In the genomic region with DNA sequence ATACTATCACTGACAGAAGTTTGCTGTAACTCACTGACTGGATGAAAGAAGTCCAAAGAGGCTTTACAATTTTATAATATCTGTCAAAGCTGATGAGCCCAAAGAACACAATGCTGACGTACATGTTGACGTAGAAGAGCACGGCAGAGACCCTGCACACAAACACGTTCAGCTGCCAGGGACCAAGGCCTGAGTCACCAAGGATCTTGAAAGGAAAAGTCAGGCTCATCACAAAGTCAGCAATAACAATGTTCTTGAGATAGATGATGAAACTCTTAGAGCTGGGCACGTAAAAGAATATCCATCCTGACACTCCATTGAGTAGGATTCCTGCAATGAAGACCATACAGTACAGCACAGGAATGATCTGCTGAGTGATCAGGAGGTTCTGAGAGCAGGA, we compare ENCODE assay signal across 24 cellular contexts. TPM values are rescaled to one million over a fixed set of nuclear protein-coding genes. Genes with fewer than 3 reads are reported as not detected.
"Had no signal": no experiment of that assay in that cellular context is flagged by ENCODE, and none has a peak within 500 bp of the region (broad histone marks: within the 10 kb centered on the region; RNA-seq: fewer than 3 reads in every experiment).

No MANE protein-coding gene starts in this region.

- H3K27me3 ChIP-seq: brain microvascular endothelial cell, colonic mucosa, foreskin keratinocyte, hepatocyte, tibial artery had no signal

- H3K4me3 Mint-ChIP-seq: activated CD4-positive, alpha-beta memory T cell treated with anti-CD3 and anti-CD28 coated beads, Interleukin-2, amount 10 ng/mL, durations not matched to agents 7 days and 5 days; activated naive CD4-positive, alpha-beta T cell treated with anti-CD3 and anti-CD28 coated beads, Interleukin-2, amount 10 ng/mL, durations not matched to agents 7 days and 5 days; central memory CD8-positive, alpha-beta T cell; mesothelial cell of epicardium; nephron; stimulated activated naive CD8-positive, alpha-beta T cell treated with anti-CD3 and anti-CD28 coated beads, Interleukin-15, amount 100 ng/mL, for 72 hours had no signal

- H3K36me3 Mint-ChIP-seq: mesothelial cell of epicardium had no signal

- H3K27ac Mint-ChIP-seq: activated CD4-positive, alpha-beta memory T cell treated with anti-CD3 and anti-CD28 coated beads, Interleukin-2, amount 10 ng/mL, durations not matched to agents 7 days and 5 days; activated naive CD4-positive, alpha-beta T cell treated with anti-CD3 and anti-CD28 coated beads, Interleukin-2, amount 10 ng/mL, durations not matched to agents 7 days and 5 days; mesothelial cell of epicardium; nephron; stimulated activated naive CD8-positive, alpha-beta T cell treated with anti-CD3 and anti-CD28 coated beads, Interleukin-15, amount 100 ng/mL, for 72 hours had no signal

- H3K4me1 ChIP-seq: colonic mucosa, parathyroid adenoma had no signal

- H3K27me3 Mint-ChIP-seq: activated CD4-positive, alpha-beta memory T cell treated with anti-CD3 and anti-CD28 coated beads, Interleukin-2, amount 10 ng/mL, durations not matched to agents 7 days and 5 days; central memory CD8-positive, alpha-beta T cell; stimulated activated naive CD8-positive, alpha-beta T cell treated with anti-CD3 and anti-CD28 coated beads, Interleukin-15, amount 100 ng/mL, for 72 hours had no signal

- H3K4me3 ChIP-seq: colonic mucosa, esophagus squamous epithelium, hepatocyte, left ventricle myocardium inferior, tibial artery had no signal

- ATAC-seq: foreskin keratinocyte; right cardiac atrium; stimulated activated naive CD8-positive, alpha-beta T cell treated with anti-CD3 and anti-CD28 coated beads, Interleukin-15, amount 100 ng/mL, for 72 hours had no signal

- H3K36me3 ChIP-seq: brain microvascular endothelial cell, colonic mucosa, esophagus squamous epithelium, left ventricle myocardium inferior, tibial artery had no signal

- H2AFZ ChIP-seq: hepatocyte, parathyroid adenoma had no signal

- DNase-seq: activated CD4-positive, alpha-beta memory T cell treated with anti-CD3 and anti-CD28 coated beads, Interleukin-2, amount 10 ng/mL, durations not matched to agents 7 days and 5 days; activated CD4-positive, alpha-beta T cell treated with anti-CD3 and anti-CD28 coated beads for 48 hours; activated CD4-positive, CD25-positive, alpha-beta regulatory T cell; activated effector memory CD4-positive, alpha-beta T cell treated with anti-CD3 and anti-CD28 coated beads, Interleukin-2, amount 50 U/mL, for 16 hours; activated naive CD4-positive, alpha-beta T cell treated with anti-CD3 and anti-CD28 coated beads, Interleukin-2, amount 10 ng/mL, durations not matched to agents 7 days and 5 days; activated T-cell treated with anti-CD3 and anti-CD28 coated beads for 4 hours; brain microvascular endothelial cell; colonic mucosa; esophagus squamous epithelium; foreskin keratinocyte; left ventricle myocardium inferior; nucleus accumbens; right cardiac atrium; stimulated activated CD4-positive, alpha-beta T cell treated with anti-CD3 and anti-CD28 coated beads, Interleukin-12 subunit alpha, Interleukin-12 subunit beta, amount 100 ng/mL, for 4 hours; stimulated activated naive CD8-positive, alpha-beta T cell treated with anti-CD3 and anti-CD28 coated beads, Interleukin-15, amount 100 ng/mL, for 72 hours; T-helper 9 cell; tibial artery had no signal

- H3K9me3 ChIP-seq: colonic mucosa, esophagus squamous epithelium, left ventricle myocardium inferior, tibial artery had no signal

- H3K9me3 Mint-ChIP-seq: activated CD4-positive, alpha-beta memory T cell treated with anti-CD3 and anti-CD28 coated beads, Interleukin-2, amount 10 ng/mL, durations not matched to agents 7 days and 5 days; activated naive CD4-positive, alpha-beta T cell treated with anti-CD3 and anti-CD28 coated beads, Interleukin-2, amount 10 ng/mL, durations not matched to agents 7 days and 5 days; central memory CD8-positive, alpha-beta T cell; mesothelial cell of epicardium; nephron; stimulated activated naive CD8-positive, alpha-beta T cell treated with anti-CD3 and anti-CD28 coated beads, Interleukin-15, amount 100 ng/mL, for 72 hours had no signal

- H3K4me2 ChIP-seq: hepatocyte had no signal

- H3K9ac ChIP-seq: parathyroid adenoma had no signal

- H3K27ac ChIP-seq: brain microvascular endothelial cell, colonic mucosa, foreskin keratinocyte, hepatocyte, left ventricle myocardium inferior, parathyroid adenoma, tibial artery had no signal

RNA-seq across cellular contexts. Expression of gene GPR171, which starts 10.9 kb away (rescaled TPM):
- total RNA-seq: foreskin keratinocyte, hepatocyte, left ventricle myocardium inferior, lung microvascular endothelial cell, mesothelial cell of epicardium, pulmonary artery endothelial cell had no signal
- polyA plus RNA-seq: foreskin keratinocyte had no signal
